8 cellular contexts compared by ENCODE assay signal in genomic region chr1:188895611-188896010, GRCh38.
"Had no signal": no experiment of that assay in that cellular context is flagged by ENCODE, and none has a peak within 500 bp of the region (broad histone marks: within the 10 kb centered on the region; RNA-seq: fewer than 3 reads in every experiment).

No MANE protein-coding gene starts in this region.

- ATAC-seq: GM23338, HCT116, K562 had no signal

- FAIRE-seq: HTR-8/SVneo, K562 had no signal

- DNase-seq: H7, HFFc6, IMR-90, KG1 had no signal
